Comparison of ENCODE assay signal across 12 cellular contexts in genomic region chr3:173221010-173221409, GRCh38.
DNase-seq lines count a peak whose midpoint lies in the region; ATAC-seq and TF ChIP-seq lines count a peak whose summit lies in the region.
"Had no signal": no experiment of that assay in that cellular context is flagged by ENCODE, and none has a peak within 500 bp of the region (broad histone marks: within the 10 kb centered on the region; RNA-seq: fewer than 3 reads in every experiment).

No MANE protein-coding gene starts in this region.

- H3K4me3 ChIP-seq in Panc1 (ENCODE audit: low read depth in 2 of 2, low read length in 2 of 2) (no peak overlapping the region), fibroblast of pulmonary artery (replicated peaks; ENCODE audit: low read depth, low read length) (no peak overlapping the region)

- no peaks in the 10 kb centered on the region for H3K4me1 ChIP-seq in Panc1 (ENCODE audit: control insufficient read depth, insufficient read depth, low read length)
- H3K4me1 ChIP-seq: parathyroid adenoma had no signal

- POLR2A ChIA-PET in Panc1 (lab: Charles Lee) = no interaction called here

- peak; percentile 62 for TF ChIP-seq CTCF in Panc1 (IDR thresholded peaks at IDR 0.05)
- peak; percentile 21 for TF ChIP-seq CTCF in fibroblast of pulmonary artery (IDR thresholded peaks at IDR 0.05; ENCODE audit: low read length, missing control alignments)

- peak; percentile 48 for ATAC-seq in GM18870 (IDR thresholded peaks at IDR 0.05; ENCODE audit: unreplicated experiment)
- ATAC-seq in Panc1 = no peak
- ATAC-seq in GM19455 (IDR thresholded peaks at IDR 0.05; ENCODE audit: unreplicated experiment) = no peak

- no peaks in the 10 kb centered on the region for H3K9me3 ChIP-seq in Panc1 (ENCODE audit: control insufficient read depth, insufficient read depth, low read depth, low read length)

- intact Hi-C loops in Panc1 (cut with micrococcal nuclease; ENCODE audit: unreplicated experiment) = no loop called here

- CTCF ChIA-PET in Panc1 (lab: Charles Lee) = no interaction called here

- in situ Hi-C loops in Panc1 (cut with HindIII; ENCODE audit: low pct_unique_long_range_greater_than_20kb, low sequenced_read_pairs) = no loop called here

- H3K27me3 ChIP-seq in Panc1 (ENCODE audit: control insufficient read depth, insufficient read depth, low read length) = no peaks in the 10 kb centered on the region

- no peaks in the 10 kb centered on the region for H3K36me3 ChIP-seq in Panc1 (ENCODE audit: control insufficient read depth, insufficient read depth, low read length)

- no TSS peak for BruUV-seq in Panc1 (replicated peaks; lab: Mats Ljungman, UMichigan)

- DNase-seq in AML-193 (lab: John Stamatoyannopoulos, UW) (peak; percentile 28 to 30), Panc1 (ENCODE audit: low read depth, low spot score) (no peak), fibroblast of pulmonary artery (ENCODE audit: low read depth) (no peak), NCI-H187 (lab: John Stamatoyannopoulos, UW) (no peak), HPDE6-E6E7 (ENCODE audit: extremely low spot score) (no peak), NCI-H1436 treated with DMSO at 0.1 percent for 48 hours (lab: John Stamatoyannopoulos, UW) (no peak)
- DNase-seq: GDM1, KG1, T1000 had no signal

- no peak overlapping the region for H3K27ac ChIP-seq in Panc1 (ENCODE audit: low read length)
- H3K27ac ChIP-seq: parathyroid adenoma had no signal

Comparison
In these comparisons a context has a peak if more than half of its experiments do, and no peak if none do; other contexts are left out.
1. DNase-seq: peak in AML-193 (2 of 2); none in Panc1 (single experiment), fibroblast of pulmonary artery (single experiment), NCI-H187 (0 of 2), HPDE6-E6E7 (single experiment) and NCI-H1436 treated with DMSO at 0.1 percent for 48 hours (single experiment).